14 cellular contexts compared by ENCODE assay signal in the genomic region with DNA sequence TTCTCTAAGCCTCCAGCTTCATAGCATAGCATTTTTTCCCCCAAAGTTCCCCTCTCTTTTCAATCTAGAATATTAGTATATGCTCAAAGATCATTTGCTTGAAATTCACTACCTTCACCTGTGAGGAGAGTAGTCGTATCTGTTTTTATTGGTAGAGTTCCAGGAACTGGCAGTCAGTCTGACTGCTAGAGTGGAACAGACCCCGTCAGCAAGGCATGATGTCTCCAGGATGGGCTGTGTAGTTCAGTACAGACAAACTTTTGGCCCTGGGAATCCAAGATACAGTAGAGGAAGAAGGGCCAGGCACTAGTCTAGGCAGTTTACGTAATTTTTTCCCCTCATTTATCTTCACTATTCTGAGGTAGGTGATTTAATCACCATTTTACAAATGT. TPM values are rescaled to one million over a fixed set of nuclear protein-coding genes. Genes with fewer than 3 reads are reported as not detected.
A peak's percentile ranks its signal among the peaks of the same experiment; 100 is the strongest.
DNase-seq lines count a peak whose midpoint lies in the region; ATAC-seq and TF ChIP-seq lines count a peak whose summit lies in the region.
"Had no signal": no experiment of that assay in that cellular context is flagged by ENCODE, and none has a peak within 500 bp of the region (broad histone marks: within the 10 kb centered on the region; RNA-seq: fewer than 3 reads in every experiment).

No MANE protein-coding gene starts in this region.

- no peak for TF ChIP-seq CTCF in activated B cell treated with CpG ODN at 0.5 μM for 24 hours (IDR thresholded peaks at IDR 0.05)
- no peak for TF ChIP-seq CTCF in hepatocyte (IDR thresholded peaks at IDR 0.05; ENCODE audit: poor library complexity)

- H2AFZ ChIP-seq in hepatocyte = no peak overlapping the region

- no peaks in the 10 kb centered on the region for H3K9me3 ChIP-seq in hepatocyte (ENCODE audit: low read depth)
- H3K9me3 ChIP-seq: adrenal gland, gastroesophageal sphincter had no signal

- CTCF ChIA-PET in activated B cell treated with CpG ODN at 0.5 μM for 24 hours (lab: Charles Lee) = interaction anchor here (1.0 to 2.2 kb wide), 3 partner anchors 13 to 291 kb away, joined by 3 to 6 read pairs (median 4); partner anchors contain the start of gene ZNF341

- no peak overlapping the region for H3K4me3 Mint-ChIP-seq in activated T-cell treated with anti-CD3 and anti-CD28 coated beads, Interleukin-2, amount 50 U/mL, for 24 hours
- H3K4me3 Mint-ChIP-seq in activated B cell treated with CpG ODN at 0.5 μM for 24 hours (peak overlapping the region; percentile 16), memory B cell (no peak overlapping the region)
- H3K4me3 Mint-ChIP-seq in stimulated activated naive B cell treated with anti-CD40 and anti-IgM and Interleukin-4, amounts not matched to agents 10 μg/mL and 1 μg/mL and 100 μg/mL, for 72 hours = peak overlapping the region; percentile 10 to 11
- H3K4me3 Mint-ChIP-seq: WTC11 had no signal

- H3K9me2 ChIP-seq in hepatocyte (replicated peaks; ENCODE audit: insufficient read depth) = no peaks in the 10 kb centered on the region

- 89% methylated on average over 3 of the region's 3 CpGs for WGBS in hepatocyte (ENCODE audit: low lambda C conversion rate, missing lambda C conversion rate)

- H3K4me3 ChIP-seq in hepatocyte = no peak overlapping the region
- H3K4me3 ChIP-seq: adrenal gland, gastroesophageal sphincter, MG63 had no signal

- peaks cover 20% of the 10 kb centered on the region for H3K36me3 Mint-ChIP-seq in activated T-cell treated with anti-CD3 and anti-CD28 coated beads, Interleukin-2, amount 50 U/mL, for 24 hours (ENCODE audit: low read depth)
- H3K36me3 Mint-ChIP-seq in activated B cell treated with CpG ODN at 0.5 μM for 24 hours (ENCODE audit: low read depth) (peaks cover 10% of the 10 kb centered on the region), memory B cell (peaks cover 5% of the 10 kb centered on the region)
- peaks cover 6 to 22% of the 10 kb centered on the region in 2 donors for H3K36me3 Mint-ChIP-seq in stimulated activated naive B cell treated with anti-CD40 and anti-IgM and Interleukin-4, amounts not matched to agents 10 μg/mL and 1 μg/mL and 100 μg/mL, for 72 hours

- H3K79me2 ChIP-seq in hepatocyte = peaks cover 96% of the 10 kb centered on the region

- peaks cover 17% of the 10 kb centered on the region for H3K4me1 ChIP-seq in hepatocyte (ENCODE audit: insufficient read depth)

- no peaks in the 10 kb centered on the region for H3K27me3 ChIP-seq in hepatocyte
- H3K27me3 ChIP-seq: adrenal gland, gastroesophageal sphincter, MG63 had no signal

- H3K36me3 ChIP-seq in hepatocyte (replicated peaks; ENCODE audit: insufficient read depth, low read depth) = no peaks in the 10 kb centered on the region
- H3K36me3 ChIP-seq: adrenal gland, gastroesophageal sphincter had no signal

- ATAC-seq in activated B cell treated with CpG ODN at 0.5 μM for 24 hours (ENCODE audit: low read depth) (no peak), memory B cell (ENCODE audit: low read depth) (no peak)
- ATAC-seq in stimulated activated naive B cell treated with anti-CD40 and anti-IgM and Interleukin-4, amounts not matched to agents 10 μg/mL and 1 μg/mL and 100 μg/mL, for 72 hours (replicated peaks) = peak; percentile 31 to 44
- ATAC-seq: gastroesophageal sphincter had no signal

- H3K27ac Mint-ChIP-seq in activated T-cell treated with anti-CD3 and anti-CD28 coated beads, Interleukin-2, amount 50 U/mL, for 24 hours = peak overlapping the region; percentile 80
- H3K27ac Mint-ChIP-seq in activated B cell treated with CpG ODN at 0.5 μM for 24 hours (peak overlapping the region; percentile 69), memory B cell (peak overlapping the region; percentile 70)
- H3K27ac Mint-ChIP-seq in stimulated activated naive B cell treated with anti-CD40 and anti-IgM and Interleukin-4, amounts not matched to agents 10 μg/mL and 1 μg/mL and 100 μg/mL, for 72 hours = peak overlapping the region; percentile 88
- H3K27ac Mint-ChIP-seq: WTC11 had no signal

- H3K4me2 ChIP-seq in hepatocyte = no peak overlapping the region

- peaks cover 83% of the 10 kb centered on the region for H3K4me1 Mint-ChIP-seq in activated T-cell treated with anti-CD3 and anti-CD28 coated beads, Interleukin-2, amount 50 U/mL, for 24 hours (ENCODE audit: low read depth)
- H3K4me1 Mint-ChIP-seq in activated B cell treated with CpG ODN at 0.5 μM for 24 hours (peaks cover 83% of the 10 kb centered on the region), memory B cell (peaks cover 50% of the 10 kb centered on the region)
- peaks cover 61 to 93% of the 10 kb centered on the region in 2 donors for H3K4me1 Mint-ChIP-seq in stimulated activated naive B cell treated with anti-CD40 and anti-IgM and Interleukin-4, amounts not matched to agents 10 μg/mL and 1 μg/mL and 100 μg/mL, for 72 hours

- POLR2A ChIA-PET in activated B cell treated with CpG ODN at 0.5 μM for 24 hours (lab: Charles Lee) = interaction anchor here (0.6 to 1.5 kb wide), 2 partner anchors 29 to 210 kb away, joined by 3 to 7 read pairs; partner anchors contain the start of gene RALY

- no peak for DNase-seq in activated T-cell treated with anti-CD3 and anti-CD28 coated beads, Interleukin-2, amount 50 U/mL, for 24 hours
- DNase-seq in activated T-cell treated with anti-CD3 and anti-CD28 coated beads for 4 hours (no peak), activated B cell treated with CpG ODN at 0.5 μM for 24 hours (no peak), memory B cell (ENCODE audit: low spot score in 2 of 2) (no peak), hepatocyte (ENCODE audit: low spot score) (no peak)
- no peak for DNase-seq in stimulated activated naive B cell treated with anti-CD40 and anti-IgM and Interleukin-4, amounts not matched to agents 10 μg/mL and 1 μg/mL and 100 μg/mL, for 72 hours
- DNase-seq in NK-92 treated with Interleukin-12 subunit alpha and Interleukin-12 subunit beta, amount 100 ng/mL, for 24 hours (lab: John Stamatoyannopoulos, UW) = no peak
- no peak for DNase-seq in activated naive CD4-positive, alpha-beta T cell (lab: John Stamatoyannopoulos, UW)
- DNase-seq: adrenal gland, MG63, NCI-H2081, occipital lobe had no signal

- no peak overlapping the region for H3K27ac ChIP-seq in hepatocyte
- H3K27ac ChIP-seq: adrenal gland, gastroesophageal sphincter had no signal

- no peaks in the 10 kb centered on the region for H3K9me3 Mint-ChIP-seq in activated T-cell treated with anti-CD3 and anti-CD28 coated beads, Interleukin-2, amount 50 U/mL, for 24 hours
- H3K9me3 Mint-ChIP-seq in activated B cell treated with CpG ODN at 0.5 μM for 24 hours (no peaks in the 10 kb centered on the region), memory B cell (no peaks in the 10 kb centered on the region)
- no peaks in the 10 kb centered on the region for H3K9me3 Mint-ChIP-seq in stimulated activated naive B cell treated with anti-CD40 and anti-IgM and Interleukin-4, amounts not matched to agents 10 μg/mL and 1 μg/mL and 100 μg/mL, for 72 hours

- H3K27me3 Mint-ChIP-seq in activated T-cell treated with anti-CD3 and anti-CD28 coated beads, Interleukin-2, amount 50 U/mL, for 24 hours = no peaks in the 10 kb centered on the region
- H3K27me3 Mint-ChIP-seq in activated B cell treated with CpG ODN at 0.5 μM for 24 hours (no peaks in the 10 kb centered on the region), memory B cell (no peaks in the 10 kb centered on the region)
- no peaks in the 10 kb centered on the region for H3K27me3 Mint-ChIP-seq in stimulated activated naive B cell treated with anti-CD40 and anti-IgM and Interleukin-4, amounts not matched to agents 10 μg/mL and 1 μg/mL and 100 μg/mL, for 72 hours

- H4K20me1 ChIP-seq in hepatocyte (ENCODE audit: insufficient read depth, poor library complexity, severe bottlenecking) = peaks cover 95% of the 10 kb centered on the region

- intact Hi-C loops in activated B cell treated with CpG ODN at 0.5 μM for 24 hours (cut with micrococcal nuclease) = loop anchor here (2.0 to 5.0 kb wide), 2 partner anchors 28 to 104 kb away; no protein-coding TSS in a partner anchor

RNA-seq across cellular contexts. Expression of gene RALY, which starts 29.1 kb away (rescaled TPM):
- total RNA-seq in activated B cell treated with CpG ODN at 0.5 μM for 24 hours = 116 and 117 TPM in 2 replicates
- 122 and 123 TPM in 2 replicates for total RNA-seq in hepatocyte
- 209 and 240 TPM in 2 replicates for polyA plus RNA-seq in hepatocyte

Comparison
In these comparisons a context has a peak if more than half of its experiments do, and no peak if none do; other contexts are left out.
1. H3K4me3 Mint-ChIP-seq: peak in activated B cell treated with CpG ODN at 0.5 μM for 24 hours (single experiment) and stimulated activated naive B cell treated with anti-CD40 and anti-IgM and Interleukin-4, amounts not matched to agents 10 μg/mL and 1 μg/mL and 100 μg/mL, for 72 hours (2 of 2); none in activated T-cell treated with anti-CD3 and anti-CD28 coated beads, Interleukin-2, amount 50 U/mL, for 24 hours (single experiment) and memory B cell (single experiment).
2. ATAC-seq: peak in stimulated activated naive B cell treated with anti-CD40 and anti-IgM and Interleukin-4, amounts not matched to agents 10 μg/mL and 1 μg/mL and 100 μg/mL, for 72 hours (2 of 2); none in activated B cell treated with CpG ODN at 0.5 μM for 24 hours (single experiment) and memory B cell (single experiment).
3. Peak in every context shown above with its lines, with median percentiles within 50 percentile points of each other: H3K27ac Mint-ChIP-seq.